ENCODE assay signal across 9 cellular contexts in the genomic region with DNA sequence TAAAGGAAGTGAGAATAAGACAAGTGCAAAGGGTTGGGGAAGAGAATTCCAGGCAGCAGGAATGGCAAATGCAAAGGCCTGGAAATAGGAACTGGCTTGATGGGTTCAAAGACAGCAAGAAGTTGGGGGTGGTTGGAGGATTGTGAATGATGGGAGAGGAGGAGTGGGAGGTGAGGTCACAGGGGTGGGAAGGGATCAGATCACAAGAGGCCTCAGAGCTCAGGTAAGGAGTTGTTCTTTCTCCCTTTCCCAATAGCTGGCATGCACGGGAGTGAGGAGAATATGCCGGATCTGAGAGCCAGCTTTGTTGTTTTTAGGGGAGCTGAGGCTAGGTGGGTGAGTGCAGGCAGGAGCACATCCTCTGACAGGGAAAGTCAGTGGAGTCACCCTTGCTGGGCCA.
"Had no signal": no experiment of that assay in that cellular context is flagged by ENCODE, and none has a peak within 500 bp of the region (broad histone marks: within the 10 kb centered on the region; RNA-seq: fewer than 3 reads in every experiment).

No MANE protein-coding gene starts in this region.

- ATAC-seq: GM23338, K562 had no signal

- DNase-seq: H9, HCEC 1CT, HFFc6, IMR-90 had no signal

- H3K4me3 ChIP-seq: GM23338, K562 had no signal

- H3K4me2 ChIP-seq: GM23338 had no signal

- FAIRE-seq: H1, H54, HTR-8/SVneo, K562 had no signal

- H2AFZ ChIP-seq: GM23338 had no signal
